8 cellular contexts compared by ENCODE assay signal in genomic region chr2:119760876-119761275, GRCh38. TPM values are rescaled to one million over a fixed set of nuclear protein-coding genes. Genes with fewer than 3 reads are reported as not detected.
DNase-seq lines count a peak whose midpoint lies in the region; ATAC-seq, FAIRE-seq and TF ChIP-seq lines count a peak whose summit lies in the region.

No MANE protein-coding gene starts in this region.

- H3K79me2 ChIP-seq in keratinocyte (ENCODE audit: control insufficient read depth, insufficient read depth, low read length), result peaks cover 56% of the 10 kb centered on the region

- POLR2A ChIA-PET in CD8-positive, alpha-beta T cell (lab: Charles Lee), result interaction anchor here (0.9 to 1.1 kb wide), 3 partner anchors 12 to 416 kb away, joined by 3 read pairs; partner anchors contain the start of gene TMEM177
- POLR2A ChIA-PET in activated naive CD8-positive, alpha-beta T cell treated with anti-CD3 and anti-CD28 coated beads, Interleukin-2, amount 10 ng/mL, durations not matched to agents 7 days and 5 days (lab: Charles Lee), result interaction anchor here (0.7 to 2.0 kb wide), 5 partner anchors 9 to 492 kb away, joined by 3 to 6 read pairs (median 5); partner anchors contain the start of gene RALB

- peak overlapping the region; percentile 79 for H3K27ac ChIP-seq in CD8-positive, alpha-beta T cell (ENCODE audit: low read depth, low read length)
- peak overlapping the region; percentile 88 for H3K27ac ChIP-seq in keratinocyte (ENCODE audit: control insufficient read depth, insufficient read depth, low read length)
- peak overlapping the region in 2 of 3 donors; percentile 95 to 97 for H3K27ac ChIP-seq in thyroid gland

- H3K9me3 ChIP-seq in CD8-positive, alpha-beta T cell (ENCODE audit: low read length), result no peaks in the 10 kb centered on the region
- H3K9me3 ChIP-seq in keratinocyte (ENCODE audit: control insufficient read depth, low read depth, low read length) (no peaks in the 10 kb centered on the region), thyroid gland (no peaks in the 10 kb centered on the region)

- TF ChIP-seq POLR2A in thyroid gland (IDR thresholded peaks at IDR 0.05), result no peak

- peaks cover 53% of the 10 kb centered on the region for H3K4me1 Mint-ChIP-seq in CD8-positive, alpha-beta T cell (ENCODE audit: low read depth)
- H3K4me1 Mint-ChIP-seq in activated naive CD8-positive, alpha-beta T cell treated with anti-CD3 and anti-CD28 coated beads, Interleukin-2, amount 10 ng/mL, durations not matched to agents 7 days and 5 days, result peaks cover 35% of the 10 kb centered on the region

- no peaks in the 10 kb centered on the region for H3K27me3 Mint-ChIP-seq in CD8-positive, alpha-beta T cell (ENCODE audit: low read depth)
- H3K27me3 Mint-ChIP-seq in activated naive CD8-positive, alpha-beta T cell treated with anti-CD3 and anti-CD28 coated beads, Interleukin-2, amount 10 ng/mL, durations not matched to agents 7 days and 5 days, result no peaks in the 10 kb centered on the region

- no peaks in the 10 kb centered on the region for H3K27me3 ChIP-seq in CD8-positive, alpha-beta T cell (ENCODE audit: insufficient read depth, low read length)
- H3K27me3 ChIP-seq in keratinocyte (ENCODE audit: control insufficient read depth, extremely low read depth, insufficient read depth, low read length), result no peaks in the 10 kb centered on the region
- no peaks in the 10 kb centered on the region for H3K27me3 ChIP-seq in thyroid gland

- WGBS in thyroid gland, 2 donors, result 4 to 8% methylated on average over 5 of the region's 5 CpGs

- peak overlapping the region; percentile 88 for H3K4me3 Mint-ChIP-seq in CD8-positive, alpha-beta T cell
- peak overlapping the region; percentile 81 for H3K4me3 Mint-ChIP-seq in activated naive CD8-positive, alpha-beta T cell treated with anti-CD3 and anti-CD28 coated beads, Interleukin-2, amount 10 ng/mL, durations not matched to agents 7 days and 5 days

- peaks cover 13% of the 10 kb centered on the region for H3K36me3 Mint-ChIP-seq in CD8-positive, alpha-beta T cell
- H3K36me3 Mint-ChIP-seq in activated naive CD8-positive, alpha-beta T cell treated with anti-CD3 and anti-CD28 coated beads, Interleukin-2, amount 10 ng/mL, durations not matched to agents 7 days and 5 days, result peaks cover 4% of the 10 kb centered on the region

- CTCF ChIA-PET in CD8-positive, alpha-beta T cell (lab: Charles Lee), result interaction anchor here (1.0 to 1.5 kb wide), 2 partner anchors 63 to 415 kb away, joined by 4 read pairs; no protein-coding TSS in a partner anchor

- dilution Hi-C loops in keratinocyte (cut with MboI; ENCODE audit: extremely low pct_ligation_motif_present, low sequenced_read_pairs), result no loop called here

- peak overlapping the region; percentile 98 for H3K4me2 ChIP-seq in keratinocyte (ENCODE audit: control insufficient read depth, extremely low read depth, insufficient read depth, low read depth, low read length)

- peaks cover 40% of the 10 kb centered on the region for H3K4me1 ChIP-seq in CD8-positive, alpha-beta T cell (ENCODE audit: insufficient read depth, low read length)
- peaks cover 27% of the 10 kb centered on the region for H3K4me1 ChIP-seq in keratinocyte (ENCODE audit: control insufficient read depth, extremely low read depth, insufficient read depth, low read length)
- H3K4me1 ChIP-seq in thyroid gland, result peaks cover 15 to 31% of the 10 kb centered on the region in 2 donors

- H3K9ac ChIP-seq in keratinocyte (ENCODE audit: control insufficient read depth, extremely low read depth, insufficient read depth, low read length), result peak overlapping the region; percentile 89

- no peaks in the 10 kb centered on the region for H3K9me1 ChIP-seq in keratinocyte (ENCODE audit: control insufficient read depth, extremely low read depth, insufficient read depth, low read length)

- peak overlapping the region; percentile 87 for H3K27ac Mint-ChIP-seq in CD8-positive, alpha-beta T cell
- H3K27ac Mint-ChIP-seq in activated naive CD8-positive, alpha-beta T cell treated with anti-CD3 and anti-CD28 coated beads, Interleukin-2, amount 10 ng/mL, durations not matched to agents 7 days and 5 days, result peak overlapping the region; percentile 77

- no peak for TF ChIP-seq CTCF in CD8-positive, alpha-beta T cell (IDR thresholded peaks at IDR 0.05)
- TF ChIP-seq CTCF in keratinocyte (optimal IDR thresholded peaks at IDR 0.05 in 1 of 3, IDR thresholded peaks at IDR 0.05 in 1 of 3, conservative IDR thresholded peaks at IDR 0.05 in 1 of 3; ENCODE audit: extremely low read depth in 1 of 3, insufficient read depth in 2 of 3, low read length in 3 of 3), result no peak
- no peak for TF ChIP-seq CTCF in thyroid gland (IDR thresholded peaks at IDR 0.05)

- intact Hi-C loops in CD8-positive, alpha-beta T cell (cut with DNase I, micrococcal nuclease), result loop anchor here (2.0 to 5.0 kb wide), 4 partner anchors 36 to 252 kb away; partner anchors contain the start of gene EPB41L5 (in 1 of the 2)
- intact Hi-C loops in thyroid gland (cut with DNase I), result no loop called here

- no peaks in the 10 kb centered on the region for H3K9me3 Mint-ChIP-seq in CD8-positive, alpha-beta T cell
- no peaks in the 10 kb centered on the region for H3K9me3 Mint-ChIP-seq in activated naive CD8-positive, alpha-beta T cell treated with anti-CD3 and anti-CD28 coated beads, Interleukin-2, amount 10 ng/mL, durations not matched to agents 7 days and 5 days

- peak overlapping the region; percentile 83 for H3K4me3 ChIP-seq in CD8-positive, alpha-beta T cell (ENCODE audit: low read depth, low read length)
- peak overlapping the region; percentile 59 to 85 (median 82) for H3K4me3 ChIP-seq in keratinocyte (ENCODE audit: control insufficient read depth in 2 of 3, extremely low read depth in 1 of 3, insufficient read depth in 2 of 3, low read depth in 1 of 3, low read length in 3 of 3)
- H3K4me3 ChIP-seq in thyroid gland (replicated peaks in 1 of 3), result peak overlapping the region in 2 of 3 donors; percentile 75 to 84

- peak; percentile 44 for FAIRE-seq in keratinocyte (lab: Jason Lieb, UNC)

- no peak for ATAC-seq in CD8-positive, alpha-beta T cell
- no peak for ATAC-seq in activated naive CD8-positive, alpha-beta T cell treated with anti-CD3 and anti-CD28 coated beads, Interleukin-2, amount 10 ng/mL, durations not matched to agents 7 days and 5 days (ENCODE audit: low read depth)
- ATAC-seq in HG02884 (IDR thresholded peaks at IDR 0.05; ENCODE audit: unreplicated experiment), result no peak

- no peaks in the 10 kb centered on the region for H4K20me1 ChIP-seq in keratinocyte (ENCODE audit: control insufficient read depth, extremely low read depth, insufficient read depth, low read length)

- no peaks in the 10 kb centered on the region for H3K36me3 ChIP-seq in CD8-positive, alpha-beta T cell (ENCODE audit: insufficient read depth, low read length)
- H3K36me3 ChIP-seq in keratinocyte (ENCODE audit: control insufficient read depth in 2 of 2, extremely low read depth in 1 of 2, insufficient read depth in 2 of 2, low read length in 2 of 2) (peaks cover 0 to 2% of the 10 kb centered on the region in 2 experiments), thyroid gland (no peaks in the 10 kb centered on the region)

- DNase-seq in CD8-positive, alpha-beta T cell, result no peak
- peak; percentile 34 for DNase-seq in HT1080 (ENCODE audit: low read depth)
- DNase-seq in activated naive CD8-positive, alpha-beta T cell treated with anti-CD3 and anti-CD28 coated beads, Interleukin-2, amount 10 ng/mL, durations not matched to agents 7 days and 5 days, result no peak
- no peak for DNase-seq in keratinocyte (ENCODE audit: low read depth, low spot score)
- no peak for DNase-seq in thyroid gland
- no peak for DNase-seq in activated CD4-positive, CD25-positive, alpha-beta regulatory T cell treated with anti-CD3 and anti-CD28 coated beads, Interleukin-2, amount 50 U/mL, for 72 hours
- no peak for DNase-seq in SKM-1 treated with dmso at 0.1 percent for 144 hours (lab: John Stamatoyannopoulos, UW; ENCODE audit: unreplicated experiment)

- H2AFZ ChIP-seq in keratinocyte (ENCODE audit: control insufficient read depth, low read length), result peak overlapping the region; percentile 34

RNA-seq across cellular contexts. Expression of gene PTPN4, which starts 1.2 kb away (rescaled TPM):
- 100 to 1,000 TPM; 104 to 105 TPM for total RNA-seq in CD8-positive, alpha-beta T cell
- 12.9 and 13.3 TPM in 2 replicates for total RNA-seq in HT1080 (2014; rRNA removed; shearing (Covaris generic))
- polyA plus RNA-seq in HT1080 (2015; cell fraction: cytosol; rRNA removed), result 5.3 and 6.3 TPM in 2 replicates
- polyA plus RNA-seq in HT1080 (2015; cell fraction: nucleus; rRNA removed), result 7.6 and 14.5 TPM in 2 replicates
- total RNA-seq in activated naive CD8-positive, alpha-beta T cell treated with anti-CD3 and anti-CD28 coated beads, Interleukin-2, amount 10 ng/mL, durations not matched to agents 7 days and 5 days, result 100 to 1,000 TPM; 102 to 109 TPM
- 9.3 to 21.2 TPM (median 20.6 TPM) in 3 replicates for polyA plus RNA-seq in keratinocyte
- polyA plus RNA-seq in keratinocyte (2011; ENCODE audit: low read depth), result 8.2 TPM
- 5.5 and 14.6 TPM in 2 replicates for polyA plus RNA-seq in keratinocyte (2011; cell fraction: cytosol; rRNA removed)
- polyA plus RNA-seq in keratinocyte (2011; cell fraction: nucleus; rRNA removed), result 12.2 and 15.7 TPM in 2 replicates
- polyA plus RNA-seq in keratinocyte (2012; ENCODE audit: low replicate concordance), result 6.2 and 9.8 TPM in 2 replicates
- 18.9 to 69.3 TPM (median 50.5 TPM) in 3 replicates for polyA minus RNA-seq in keratinocyte
- polyA minus RNA-seq in keratinocyte (2011; cell fraction: cytosol; rRNA and poly(A)+ RNA removed), result 8.2 TPM
- polyA minus RNA-seq in keratinocyte (2011; cell fraction: nucleus; rRNA and poly(A)+ RNA removed), result 34.7 and 64.0 TPM in 2 replicates
- total RNA-seq in thyroid gland, result 100 to 1,000 TPM in 2 of 4 donors, 10 to 100 TPM in 2; 79.1 to 131 (median 114) TPM
